ENCODE assay signal across 28 cellular contexts in genomic region chr2:112185131-112185530, GRCh38. TPM values are rescaled to one million over a fixed set of nuclear protein-coding genes. Genes with fewer than 3 reads are reported as not detected.
DNase-seq lines count a peak whose midpoint lies in the region; ATAC-seq and TF ChIP-seq lines count a peak whose summit lies in the region.
"Had no signal": no experiment of that assay in that cellular context is flagged by ENCODE, and none has a peak within 500 bp of the region (broad histone marks: within the 10 kb centered on the region; RNA-seq: fewer than 3 reads in every experiment).

No MANE protein-coding gene starts in this region.

- H3K27me3 Mint-ChIP-seq in activated CD8-positive, alpha-beta T cell treated with anti-CD3 and anti-CD28 coated beads for 36 hours: peaks cover 3% of the 10 kb centered on the region
- peaks cover 12% of the 10 kb centered on the region for H3K27me3 Mint-ChIP-seq in activated CD8-positive, alpha-beta T cell treated with anti-CD3 and anti-CD28 coated beads, Interleukin-2, amount 10 ng/mL, durations not matched to agents 7 days and 5 days (ENCODE audit: low read depth)
- H3K27me3 Mint-ChIP-seq in CD4-positive, alpha-beta T cell: no peaks in the 10 kb centered on the region
- H3K27me3 Mint-ChIP-seq in progenitor cell of endocrine pancreas: peaks cover 18% of the 10 kb centered on the region

- TF ChIP-seq POLR2A in tibial nerve (IDR thresholded peaks at IDR 0.05): no peak

- no peak for DNase-seq in activated CD8-positive, alpha-beta T cell treated with anti-CD3 and anti-CD28 coated beads for 36 hours
- no peak for DNase-seq in activated CD8-positive, alpha-beta T cell treated with anti-CD3 and anti-CD28 coated beads, Interleukin-2, amount 10 ng/mL, durations not matched to agents 7 days and 5 days
- no peak for DNase-seq in CD4-positive, alpha-beta T cell
- no peak for DNase-seq in activated naive CD4-positive, alpha-beta T cell treated with anti-CD3 and anti-CD28 coated beads, Interleukin-2, amount 50 U/mL, for 72 hours (ENCODE audit: low spot score in 2 of 2)
- DNase-seq in progenitor cell of endocrine pancreas (ENCODE audit: low spot score, unreplicated experiment) (no peak), CD1c-positive myeloid dendritic cell (ENCODE audit: extremely low spot score) (no peak), tibial nerve (ENCODE audit: low spot score in 2 of 2) (no peak), NCI-H2227 treated with DMSO at 0.1 percent for 48 hours (lab: John Stamatoyannopoulos, UW) (no peak)
- DNase-seq: activated CD4-positive, CD25-positive, alpha-beta regulatory T cell; activated T-cell treated with anti-CD3 and anti-CD28 coated beads, Interleukin-2, amount 50 U/mL, for 1 hour; aorta; DMS153; hippocampal formation; KBM-7; lower lobe of right lung; midbrain; natural killer cell; NCI-H1105; NCI-H2029; NCI-H524 treated with DMSO at 0.1 percent for 48 hours; occipital lobe; PC-3; stimulated activated CD4-positive, alpha-beta T cell treated with anti-CD3 and anti-CD28 coated beads, Interleukin-4, amount 100 ng/mL, for 24 hours; transverse colon had no signal

- H3K4me3 Mint-ChIP-seq in activated CD8-positive, alpha-beta T cell treated with anti-CD3 and anti-CD28 coated beads for 36 hours: no peak overlapping the region
- H3K4me3 Mint-ChIP-seq in activated CD8-positive, alpha-beta T cell treated with anti-CD3 and anti-CD28 coated beads, Interleukin-2, amount 10 ng/mL, durations not matched to agents 7 days and 5 days: no peak overlapping the region
- H3K4me3 Mint-ChIP-seq in CD4-positive, alpha-beta T cell: no peak overlapping the region
- H3K4me3 Mint-ChIP-seq in progenitor cell of endocrine pancreas (ENCODE audit: low read depth): no peak overlapping the region
- H3K4me3 Mint-ChIP-seq: natural killer cell; T-helper 1 cell treated with Interleukin-12 subunit alpha and Interleukin-12 subunit beta and Interleukin-4 antibody, amounts not matched to agents 30 μg/mL and 1 μg/mL, for 36 hours had no signal

- no peaks in the 10 kb centered on the region for H3K36me3 ChIP-seq in tibial nerve
- H3K36me3 ChIP-seq: lower lobe of right lung, transverse colon had no signal

- H3K36me3 Mint-ChIP-seq in activated CD8-positive, alpha-beta T cell treated with anti-CD3 and anti-CD28 coated beads for 36 hours (ENCODE audit: low read depth): peaks cover 23% of the 10 kb centered on the region
- peaks cover 9% of the 10 kb centered on the region for H3K36me3 Mint-ChIP-seq in activated CD8-positive, alpha-beta T cell treated with anti-CD3 and anti-CD28 coated beads, Interleukin-2, amount 10 ng/mL, durations not matched to agents 7 days and 5 days (ENCODE audit: low read depth)
- H3K36me3 Mint-ChIP-seq in CD4-positive, alpha-beta T cell (ENCODE audit: low read depth): peaks cover 39% of the 10 kb centered on the region
- peaks cover 34 to 73% of the 10 kb centered on the region in 2 donors for H3K36me3 Mint-ChIP-seq in activated naive CD4-positive, alpha-beta T cell treated with anti-CD3 and anti-CD28 coated beads, Interleukin-2, amount 50 U/mL, for 72 hours
- H3K36me3 Mint-ChIP-seq in progenitor cell of endocrine pancreas (ENCODE audit: insufficient read depth): peaks cover 2% of the 10 kb centered on the region
- H3K36me3 Mint-ChIP-seq: natural killer cell had no signal

- no peak for ATAC-seq in activated CD8-positive, alpha-beta T cell treated with anti-CD3 and anti-CD28 coated beads for 36 hours
- no peak for ATAC-seq in activated CD8-positive, alpha-beta T cell treated with anti-CD3 and anti-CD28 coated beads, Interleukin-2, amount 10 ng/mL, durations not matched to agents 7 days and 5 days
- ATAC-seq in CD4-positive, alpha-beta T cell (ENCODE audit: poor library complexity): no peak
- no peak for ATAC-seq in activated naive CD4-positive, alpha-beta T cell treated with anti-CD3 and anti-CD28 coated beads, Interleukin-2, amount 50 U/mL, for 72 hours
- ATAC-seq: GM12878, lower lobe of right lung, natural killer cell, PC-3 had no signal

- peak overlapping the region; percentile 14 for H3K27ac Mint-ChIP-seq in activated CD8-positive, alpha-beta T cell treated with anti-CD3 and anti-CD28 coated beads for 36 hours
- H3K27ac Mint-ChIP-seq in activated CD8-positive, alpha-beta T cell treated with anti-CD3 and anti-CD28 coated beads, Interleukin-2, amount 10 ng/mL, durations not matched to agents 7 days and 5 days: no peak overlapping the region
- H3K27ac Mint-ChIP-seq in CD4-positive, alpha-beta T cell: peak overlapping the region; percentile 94
- peak overlapping the region; percentile 66 to 96 for H3K27ac Mint-ChIP-seq in activated naive CD4-positive, alpha-beta T cell treated with anti-CD3 and anti-CD28 coated beads, Interleukin-2, amount 50 U/mL, for 72 hours
- H3K27ac Mint-ChIP-seq in progenitor cell of endocrine pancreas: peak overlapping the region; percentile 50
- H3K27ac Mint-ChIP-seq: natural killer cell had no signal

- H3K4me3 ChIP-seq in tibial nerve: no peak overlapping the region
- H3K4me3 ChIP-seq: GM12878, lower lobe of right lung, SK-N-MC, transverse colon had no signal

- H3K27ac ChIP-seq in CD4-positive, alpha-beta T cell (ENCODE audit: low read depth, low read length): peak overlapping the region; percentile 37
- H3K27ac ChIP-seq in tibial nerve: no peak overlapping the region
- H3K27ac ChIP-seq: HL-60, lower lobe of right lung, SK-N-MC, transverse colon had no signal

- no peak for TF ChIP-seq CTCF in activated CD8-positive, alpha-beta T cell treated with anti-CD3 and anti-CD28 coated beads for 36 hours (IDR thresholded peaks at IDR 0.05)
- no peak for TF ChIP-seq CTCF in CD4-positive, alpha-beta T cell (IDR thresholded peaks at IDR 0.05)
- no peak for TF ChIP-seq CTCF in progenitor cell of endocrine pancreas (IDR thresholded peaks at IDR 0.05; ENCODE audit: unreplicated experiment)
- no peak for TF ChIP-seq CTCF in tibial nerve (IDR thresholded peaks at IDR 0.05)

- WGBS in tibial nerve, 2 donors: 82 to 88% methylated on average over 9 of the region's 9 CpGs

- no peak for TF ChIP-seq EP300 in tibial nerve (IDR thresholded peaks at IDR 0.05)

- no peaks in the 10 kb centered on the region for H3K9me3 ChIP-seq in CD4-positive, alpha-beta T cell (ENCODE audit: control insufficient read depth, low read length)
- peaks cover 0 to 11% (median 0%) of the 10 kb centered on the region in 4 donors for H3K9me3 ChIP-seq in tibial nerve
- H3K9me3 ChIP-seq: lower lobe of right lung, transverse colon had no signal

- POLR2A ChIA-PET in activated CD8-positive, alpha-beta T cell treated with anti-CD3 and anti-CD28 coated beads for 36 hours (lab: Charles Lee): no interaction called here
- POLR2A ChIA-PET in activated CD8-positive, alpha-beta T cell treated with anti-CD3 and anti-CD28 coated beads, Interleukin-2, amount 10 ng/mL, durations not matched to agents 7 days and 5 days (lab: Charles Lee): interaction anchor here (1.2 kb wide), 1 partner anchor 70 kb away, joined by 3 read pairs; the partner anchor contains the start of gene ZC3H8
- POLR2A ChIA-PET in CD4-positive, alpha-beta T cell (lab: Charles Lee): no interaction called here

- intact Hi-C loops in activated CD8-positive, alpha-beta T cell treated with anti-CD3 and anti-CD28 coated beads for 36 hours (cut with micrococcal nuclease): no loop called here
- intact Hi-C loops in CD4-positive, alpha-beta T cell (cut with DNase I, micrococcal nuclease): loop anchor here (5.0 to 10.0 kb wide), 5 partner anchors 67 to 1710 kb away; partner anchors contain the start of genes ACTR3 (in 1 of the 2), CHCHD5 (in 1 of the 2), TMEM87B (in 1 of the 2) and ZC3H6 (in 1 of the 2)

- H3K4me1 Mint-ChIP-seq in activated CD8-positive, alpha-beta T cell treated with anti-CD3 and anti-CD28 coated beads for 36 hours (ENCODE audit: low read depth): peaks cover 68% of the 10 kb centered on the region
- peaks cover 50% of the 10 kb centered on the region for H3K4me1 Mint-ChIP-seq in activated CD8-positive, alpha-beta T cell treated with anti-CD3 and anti-CD28 coated beads, Interleukin-2, amount 10 ng/mL, durations not matched to agents 7 days and 5 days (ENCODE audit: low read depth)
- H3K4me1 Mint-ChIP-seq in CD4-positive, alpha-beta T cell (ENCODE audit: low read depth): peaks cover 80% of the 10 kb centered on the region
- H3K4me1 Mint-ChIP-seq in progenitor cell of endocrine pancreas (ENCODE audit: low read depth): no peaks in the 10 kb centered on the region

- H3K9me3 Mint-ChIP-seq in activated CD8-positive, alpha-beta T cell treated with anti-CD3 and anti-CD28 coated beads for 36 hours: no peaks in the 10 kb centered on the region
- no peaks in the 10 kb centered on the region for H3K9me3 Mint-ChIP-seq in activated CD8-positive, alpha-beta T cell treated with anti-CD3 and anti-CD28 coated beads, Interleukin-2, amount 10 ng/mL, durations not matched to agents 7 days and 5 days (ENCODE audit: insufficient read depth)
- no peaks in the 10 kb centered on the region for H3K9me3 Mint-ChIP-seq in CD4-positive, alpha-beta T cell
- H3K9me3 Mint-ChIP-seq in activated naive CD4-positive, alpha-beta T cell treated with anti-CD3 and anti-CD28 coated beads, Interleukin-2, amount 50 U/mL, for 72 hours: peaks cover 0 to 4% of the 10 kb centered on the region in 2 donors
- peaks cover 3% of the 10 kb centered on the region for H3K9me3 Mint-ChIP-seq in progenitor cell of endocrine pancreas (ENCODE audit: low read depth)
- H3K9me3 Mint-ChIP-seq: natural killer cell; T-helper 1 cell treated with Interleukin-12 subunit alpha and Interleukin-12 subunit beta and Interleukin-4 antibody, amounts not matched to agents 30 μg/mL and 1 μg/mL, for 36 hours had no signal

- H3K4me1 ChIP-seq in tibial nerve: peaks cover 0 to 3% (median 0%) of the 10 kb centered on the region in 4 donors
- H3K4me1 ChIP-seq: lower lobe of right lung had no signal

- no peaks in the 10 kb centered on the region for H3K27me3 ChIP-seq in CD4-positive, alpha-beta T cell (ENCODE audit: control insufficient read depth, insufficient read depth, low read length)
- H3K27me3 ChIP-seq in tibial nerve: peaks cover 0 to 17% of the 10 kb centered on the region in 2 donors

- CTCF ChIA-PET in activated CD8-positive, alpha-beta T cell treated with anti-CD3 and anti-CD28 coated beads for 36 hours (lab: Charles Lee): no interaction called here
- CTCF ChIA-PET in activated CD8-positive, alpha-beta T cell treated with anti-CD3 and anti-CD28 coated beads, Interleukin-2, amount 10 ng/mL, durations not matched to agents 7 days and 5 days (lab: Charles Lee): no interaction called here
- CTCF ChIA-PET in CD4-positive, alpha-beta T cell (lab: Charles Lee): no interaction called here

RNA-seq across cellular contexts. Expression of gene FBLN7, which starts 46.9 kb away (rescaled TPM):
- 1 to 10 TPM; 7.4 to 7.9 TPM for total RNA-seq in activated CD8-positive, alpha-beta T cell treated with anti-CD3 and anti-CD28 coated beads for 36 hours
- under 1 TPM; 0.58 to 0.91 TPM for total RNA-seq in activated CD8-positive, alpha-beta T cell treated with anti-CD3 and anti-CD28 coated beads, Interleukin-2, amount 10 ng/mL, durations not matched to agents 7 days and 5 days
- total RNA-seq in CD4-positive, alpha-beta T cell: 10 to 100 TPM; 27.0 to 27.2 TPM
- 10 to 100 TPM; 25.4 to 48.5 TPM for total RNA-seq in activated naive CD4-positive, alpha-beta T cell treated with anti-CD3 and anti-CD28 coated beads, Interleukin-2, amount 50 U/mL, for 72 hours
- total RNA-seq in progenitor cell of endocrine pancreas (9.3 and 13.3 TPM in 2 replicates), tibial nerve (1 to 10 TPM in 3 of 4 donors, under 1 TPM in 1; 0.60 to 3.9 (median 2.6) TPM)
